Comparison of ENCODE assay signal across 17 cellular contexts in genomic region chr4:141246243-141246642, GRCh38. TPM values are rescaled to one million over a fixed set of nuclear protein-coding genes. Genes with fewer than 3 reads are reported as not detected.
DNase-seq lines count a peak whose midpoint lies in the region; ATAC-seq and TF ChIP-seq lines count a peak whose summit lies in the region.
"Had no signal": no experiment of that assay in that cellular context is flagged by ENCODE, and none has a peak within 500 bp of the region (broad histone marks: within the 10 kb centered on the region; RNA-seq: fewer than 3 reads in every experiment).

No MANE protein-coding gene starts in this region.

- peak overlapping the region; percentile 45 for H3K27ac ChIP-seq in ACC112 (ENCODE audit: low read depth, low read length)
- no peak overlapping the region for H3K27ac ChIP-seq in CD4-positive, alpha-beta T cell (ENCODE audit: low read depth, low read length)
- H3K27ac ChIP-seq: C4-2B, epithelial cell of prostate, uterus had no signal

- ATAC-seq in activated CD8-positive, alpha-beta T cell treated with anti-CD3 and anti-CD28 coated beads, Interleukin-2, amount 10 ng/mL, durations not matched to agents 7 days and 5 days = peak; percentile 65
- ATAC-seq in CD4-positive, alpha-beta T cell (ENCODE audit: poor library complexity) = no peak

- intact Hi-C loops in CD4-positive, alpha-beta T cell (cut with DNase I, micrococcal nuclease) = no loop called here

- H3K27me3 ChIP-seq in ACC112 (ENCODE audit: insufficient read depth, low read length) = no peaks in the 10 kb centered on the region
- no peaks in the 10 kb centered on the region for H3K27me3 ChIP-seq in MG63
- no peaks in the 10 kb centered on the region for H3K27me3 ChIP-seq in CD4-positive, alpha-beta T cell (ENCODE audit: control insufficient read depth, insufficient read depth, low read length)
- H3K27me3 ChIP-seq: uterus had no signal

- H3K4me3 ChIP-seq in ACC112 (ENCODE audit: low read depth, low read length) (peak overlapping the region; percentile 55; the same call in 1 of the 2 replicates), foreskin fibroblast (ENCODE audit: low read depth in 1 of 2, low read length in 2 of 2) (no peak overlapping the region), MG63 (no peak overlapping the region)
- H3K4me3 ChIP-seq: uterus had no signal

- in situ Hi-C loops in GM13977 (cut with MboI; ENCODE audit: low pct_unique_long_range_greater_than_20kb, low sequenced_read_pairs, unreplicated experiment) = no loop called here

- no peaks in the 10 kb centered on the region for H3K36me3 Mint-ChIP-seq in activated CD8-positive, alpha-beta T cell treated with anti-CD3 and anti-CD28 coated beads, Interleukin-2, amount 10 ng/mL, durations not matched to agents 7 days and 5 days (ENCODE audit: low read depth)
- no peaks in the 10 kb centered on the region for H3K36me3 Mint-ChIP-seq in CD4-positive, alpha-beta T cell (ENCODE audit: low read depth)

- peaks cover 5% of the 10 kb centered on the region for H3K27me3 Mint-ChIP-seq in activated CD8-positive, alpha-beta T cell treated with anti-CD3 and anti-CD28 coated beads, Interleukin-2, amount 10 ng/mL, durations not matched to agents 7 days and 5 days (ENCODE audit: low read depth)
- no peaks in the 10 kb centered on the region for H3K27me3 Mint-ChIP-seq in CD4-positive, alpha-beta T cell

- peak overlapping the region; percentile 7 for H3K27ac Mint-ChIP-seq in activated CD8-positive, alpha-beta T cell treated with anti-CD3 and anti-CD28 coated beads, Interleukin-2, amount 10 ng/mL, durations not matched to agents 7 days and 5 days
- H3K27ac Mint-ChIP-seq in CD4-positive, alpha-beta T cell = no peak overlapping the region
- H3K27ac Mint-ChIP-seq: immature natural killer cell had no signal

- POLR2A ChIA-PET in activated CD8-positive, alpha-beta T cell treated with anti-CD3 and anti-CD28 coated beads, Interleukin-2, amount 10 ng/mL, durations not matched to agents 7 days and 5 days (lab: Charles Lee) = interaction anchor here (0.6 kb wide), 2 partner anchors 55 to 902 kb away, joined by 4 read pairs; no protein-coding TSS in a partner anchor
- POLR2A ChIA-PET in CD4-positive, alpha-beta T cell (lab: Charles Lee) = no interaction called here

- H3K4me1 ChIP-seq in ACC112 (ENCODE audit: control insufficient read depth, insufficient read depth, low read length, unreplicated experiment) = peaks cover 28% of the 10 kb centered on the region
- H3K4me1 ChIP-seq: uterus had no signal

- H3K36me3 ChIP-seq in ACC112 (ENCODE audit: insufficient read depth, low read length) (no peaks in the 10 kb centered on the region), MG63 (no peaks in the 10 kb centered on the region)
- H3K36me3 ChIP-seq: uterus had no signal

- no peaks in the 10 kb centered on the region for H3K9me3 ChIP-seq in MG63
- no peaks in the 10 kb centered on the region for H3K9me3 ChIP-seq in CD4-positive, alpha-beta T cell (ENCODE audit: control insufficient read depth, low read length)
- H3K9me3 ChIP-seq: uterus had no signal

- no peaks in the 10 kb centered on the region for H3K9me3 Mint-ChIP-seq in activated CD8-positive, alpha-beta T cell treated with anti-CD3 and anti-CD28 coated beads, Interleukin-2, amount 10 ng/mL, durations not matched to agents 7 days and 5 days (ENCODE audit: insufficient read depth)
- H3K9me3 Mint-ChIP-seq in CD4-positive, alpha-beta T cell = no peaks in the 10 kb centered on the region
- H3K9me3 Mint-ChIP-seq: immature natural killer cell, nephron had no signal

- H2AFZ ChIP-seq in ACC112 (ENCODE audit: low read length, unreplicated experiment) = peak overlapping the region; percentile 48

- DNase-seq in HCEC 1CT = peak; percentile 74
- no peak for DNase-seq in activated CD8-positive, alpha-beta T cell treated with anti-CD3 and anti-CD28 coated beads, Interleukin-2, amount 10 ng/mL, durations not matched to agents 7 days and 5 days
- DNase-seq in foreskin fibroblast = peak; percentile 52 to 74
- no peak for DNase-seq in GM13977 (ENCODE audit: low spot score)
- DNase-seq in MG63 = no peak
- no peak for DNase-seq in CD4-positive, alpha-beta T cell
- DNase-seq in NCI-H2227 treated with DMSO at 0.1 percent for 48 hours (lab: John Stamatoyannopoulos, UW) = no peak
- DNase-seq: activated CD8-positive, alpha-beta memory T cell treated with anti-CD3 and anti-CD28 coated beads, Interleukin-2, amount 50 U/mL, for 48 hours; GF-D8; immature natural killer cell; NCI-H2029 treated with DMSO at 0.1 percent for 48 hours; stimulated activated CD4-positive, alpha-beta T cell treated with anti-CD3 and anti-CD28 coated beads, Interleukin-12 subunit alpha, Interleukin-12 subunit beta, amount 100 ng/mL, for 4 hours; uterus had no signal

- peaks cover 25% of the 10 kb centered on the region for H3K4me1 Mint-ChIP-seq in activated CD8-positive, alpha-beta T cell treated with anti-CD3 and anti-CD28 coated beads, Interleukin-2, amount 10 ng/mL, durations not matched to agents 7 days and 5 days (ENCODE audit: low read depth)
- H3K4me1 Mint-ChIP-seq in CD4-positive, alpha-beta T cell (ENCODE audit: low read depth) = no peaks in the 10 kb centered on the region
- H3K4me1 Mint-ChIP-seq: immature natural killer cell had no signal

- TF ChIP-seq CTCF in foreskin fibroblast (IDR thresholded peaks at IDR 0.05; ENCODE audit: low read depth, low read length) (no peak), GM13977 (IDR thresholded peaks at IDR 0.05; ENCODE audit: extremely low read depth, insufficient read depth, missing control alignments) (no peak)
- no peak for TF ChIP-seq CTCF in CD4-positive, alpha-beta T cell (IDR thresholded peaks at IDR 0.05)

- peak overlapping the region; percentile 2 for H3K4me3 Mint-ChIP-seq in activated CD8-positive, alpha-beta T cell treated with anti-CD3 and anti-CD28 coated beads, Interleukin-2, amount 10 ng/mL, durations not matched to agents 7 days and 5 days
- H3K4me3 Mint-ChIP-seq in CD4-positive, alpha-beta T cell = no peak overlapping the region
- H3K4me3 Mint-ChIP-seq: immature natural killer cell, nephron had no signal

- CTCF ChIA-PET in activated CD8-positive, alpha-beta T cell treated with anti-CD3 and anti-CD28 coated beads, Interleukin-2, amount 10 ng/mL, durations not matched to agents 7 days and 5 days (lab: Charles Lee) = interaction anchor here (0.8 kb wide), 1 partner anchor 16 kb away, joined by 3 read pairs; no protein-coding TSS in a partner anchor
- CTCF ChIA-PET in CD4-positive, alpha-beta T cell (lab: Charles Lee) = no interaction called here

- H3K79me2 ChIP-seq in ACC112 (ENCODE audit: control insufficient read depth, insufficient read depth, low read length, unreplicated experiment) = no peaks in the 10 kb centered on the region

RNA-seq across cellular contexts. Expression of gene ZNF330, which starts 25.5 kb away (rescaled TPM):
- 10 to 100 TPM; 37.1 to 42.7 TPM for total RNA-seq in activated CD8-positive, alpha-beta T cell treated with anti-CD3 and anti-CD28 coated beads, Interleukin-2, amount 10 ng/mL, durations not matched to agents 7 days and 5 days
- total RNA-seq in MG63 (2014; rRNA removed; shearing (Covaris generic); ENCODE audit: low replicate concordance) = 18.5 and 24.0 TPM in 2 replicates
- total RNA-seq in CD4-positive, alpha-beta T cell = 10 to 100 TPM; 41.1 to 43.8 TPM

Comparison
In these comparisons a context has a peak if more than half of its experiments do, and no peak if none do; other contexts are left out.
1. DNase-seq: peak in HCEC 1CT (single experiment) and foreskin fibroblast (2 of 2); none in activated CD8-positive, alpha-beta T cell treated with anti-CD3 and anti-CD28 coated beads, Interleukin-2, amount 10 ng/mL, durations not matched to agents 7 days and 5 days (single experiment), GM13977 (single experiment), MG63 (single experiment), CD4-positive, alpha-beta T cell (0 of 10) and NCI-H2227 treated with DMSO at 0.1 percent for 48 hours (single experiment).